Comparison of ENCODE assay signal across 1 cellular context in genomic region chr5:96745025-96745424, GRCh38.
TF ChIP-seq lines count a peak whose summit lies in the region.

No MANE protein-coding gene starts in this region.

TF ChIP-seq in HEK293, 187 proteins besides CTCF, POLR2A, EP300 and RAD21 (continued from another document and continues in another):
- TF ChIP-seq ZSCAN5A (tag by site-specific recombination; IDR thresholded peaks at IDR 0.05) (no peak), YY2 (tag by site-specific recombination; IDR thresholded peaks at IDR 0.05) (no peak), ZBTB11 (tag by site-specific recombination; conservative IDR thresholded peaks at IDR 0.05; ENCODE audit: low read depth) (no peak), ZNF175 (tag by site-specific recombination; IDR thresholded peaks at IDR 0.05) (no peak), ZNF398 (tag by site-specific recombination; IDR thresholded peaks at IDR 0.05) (no peak), HOXC10 (CRISPR knock-in tag; IDR thresholded peaks at IDR 0.05) (no peak), PATZ1 (tag by site-specific recombination; IDR thresholded peaks at IDR 0.05) (no peak), ZSCAN23 (tag by site-specific recombination; IDR thresholded peaks at IDR 0.05) (0 out of 2 replicates have a peak, but pooled peaks have one; percentile 30), ZNF707 (tag by site-specific recombination; IDR thresholded peaks at IDR 0.05) (no peak), ZNF48 (tag by site-specific recombination; IDR thresholded peaks at IDR 0.05) (no peak), ZNF354C (tag by site-specific recombination; IDR thresholded peaks at IDR 0.05; ENCODE audit: borderline replicate concordance, low read depth) (no peak), ZEB2 (tag by site-specific recombination; IDR thresholded peaks at IDR 0.05) (peak; percentile 60), PRDM4 (tag by site-specific recombination; IDR thresholded peaks at IDR 0.05) (peak; percentile 79), ZNF521 (tag by site-specific recombination; IDR thresholded peaks at IDR 0.05) (no peak), ZNF623 (tag by site-specific recombination; IDR thresholded peaks at IDR 0.05) (no peak), PRDM2 (tag by site-specific recombination; IDR thresholded peaks at IDR 0.05; ENCODE audit: borderline replicate concordance) (no peak), KLF9 (tag by site-specific recombination; IDR thresholded peaks at IDR 0.05; ENCODE audit: low read depth) (peak; percentile 19; the same call in 1 of the 2 replicates), ZNF580 (tag by site-specific recombination; IDR thresholded peaks at IDR 0.05) (peak; percentile 65; the same call in 1 of the 2 replicates), MYNN (tag by site-specific recombination; IDR thresholded peaks at IDR 0.05; ENCODE audit: borderline replicate concordance) (no peak), AEBP2 (tag by site-specific recombination; IDR thresholded peaks at IDR 0.05; ENCODE audit: borderline replicate concordance) (no peak), PRDM1 (tag by site-specific recombination; IDR thresholded peaks at IDR 0.05) (no peak), ZNF248 (tag by site-specific recombination; IDR thresholded peaks at IDR 0.05) (no peak), KLF16 (tag by site-specific recombination; IDR thresholded peaks at IDR 0.05) (peak; percentile 66), ZNF24 (tag by site-specific recombination; IDR thresholded peaks at IDR 0.05) (0 out of 2 replicates have a peak, but pooled peaks have one; percentile 51), ZNF664 (tag by site-specific recombination; IDR thresholded peaks at IDR 0.05) (no peak), PRDM10 (tag by site-specific recombination; IDR thresholded peaks at IDR 0.05) (no peak; the same call in 1 of the 2 replicates), ZNF223 (tag by site-specific recombination; IDR thresholded peaks at IDR 0.05) (no peak), ZNF843 (tag by site-specific recombination; IDR thresholded peaks at IDR 0.05) (peak; percentile 92)
